In genomic region chr1:36750706-36751105, GRCh38 we compare ENCODE assay signal across 26 cellular contexts.
"Had no signal": no experiment of that assay in that cellular context is flagged by ENCODE, and none has a peak within 500 bp of the region (broad histone marks: within the 10 kb centered on the region; RNA-seq: fewer than 3 reads in every experiment).

No MANE protein-coding gene starts in this region.

- H3K27ac Mint-ChIP-seq: activated CD8-positive, alpha-beta T cell treated with anti-CD3 and anti-CD28 coated beads for 36 hours; activated naive CD4-positive, alpha-beta T cell treated with anti-CD3 and anti-CD28 coated beads, Interleukin-2, amount 50 U/mL, for 24 hours; activated naive CD8-positive, alpha-beta T cell treated with anti-CD3 and anti-CD28 coated beads, Interleukin-2, amount 50 U/mL, for 24 hours; activated T-helper 2 cell treated with anti-CD3 and anti-CD28 coated beads, Interferon-gamma antibody, Interleukin-2, Interleukin-4, amounts not matched to agents 10 μg/mL and 5 μg/mL and 100 μg/mL, durations not matched to agents 14 hours and 24 hours and 36 hours; dendritic cell treated with granulocyte-macrophage colony-stimulating factor and Interleukin-4, amounts not matched to agents 40 ng/mL and 50 ng/mL, for 4 days; natural killer cell treated with Interleukin-12 subunit alpha and Interleukin-12 subunit beta and Interleukin-15 and Interleukin-18, amount 100 ng/mL, for 72 hours; progenitor cell of endocrine pancreas; T-helper 1 cell treated with Interleukin-12 subunit alpha and Interleukin-12 subunit beta and Interleukin-4 antibody, amounts not matched to agents 30 μg/mL and 1 μg/mL, for 36 hours had no signal

- H3K36me3 ChIP-seq: esophagus muscularis mucosa, heart right ventricle, left lung, lower lobe of right lung, right lobe of liver, transverse colon had no signal

- H3K9me3 Mint-ChIP-seq: activated CD8-positive, alpha-beta T cell treated with anti-CD3 and anti-CD28 coated beads for 36 hours; activated naive CD4-positive, alpha-beta T cell treated with anti-CD3 and anti-CD28 coated beads, Interleukin-2, amount 50 U/mL, for 24 hours; activated naive CD8-positive, alpha-beta T cell treated with anti-CD3 and anti-CD28 coated beads, Interleukin-2, amount 50 U/mL, for 24 hours; activated T-cell treated with anti-CD3 and anti-CD28 coated beads, Interleukin-2, amount 50 U/mL, for 4 hours; activated T-helper 2 cell treated with anti-CD3 and anti-CD28 coated beads, Interferon-gamma antibody, Interleukin-2, Interleukin-4, amounts not matched to agents 10 μg/mL and 5 μg/mL and 100 μg/mL, durations not matched to agents 14 hours and 24 hours and 36 hours; dendritic cell treated with granulocyte-macrophage colony-stimulating factor and Interleukin-4, amounts not matched to agents 40 ng/mL and 50 ng/mL, for 4 days; natural killer cell treated with Interleukin-12 subunit alpha and Interleukin-12 subunit beta and Interleukin-15 and Interleukin-18, amount 100 ng/mL, for 72 hours; T-helper 1 cell treated with Interleukin-12 subunit alpha and Interleukin-12 subunit beta and Interleukin-4 antibody, amounts not matched to agents 30 μg/mL and 1 μg/mL, for 36 hours had no signal

- ATAC-seq: activated CD8-positive, alpha-beta T cell treated with anti-CD3 and anti-CD28 coated beads for 36 hours; activated naive CD8-positive, alpha-beta T cell treated with anti-CD3 and anti-CD28 coated beads, Interleukin-2, amount 50 U/mL, for 24 hours; activated T-cell treated with anti-CD3 and anti-CD28 coated beads, Interleukin-2, amount 50 U/mL, for 4 hours; foreskin keratinocyte; heart right ventricle; left lung; lower lobe of right lung; mucosa of descending colon; natural killer cell treated with Interleukin-12 subunit alpha and Interleukin-12 subunit beta and Interleukin-15 and Interleukin-18, amount 100 ng/mL, for 72 hours; right lobe of liver; stimulated activated naive CD8-positive, alpha-beta T cell treated with anti-CD3 and anti-CD28 coated beads, Interleukin-15, Interleukin-2, amounts not matched to agents 100 U/mL and 50 U/mL, for 24 hours had no signal

- H3K4me1 ChIP-seq: esophagus muscularis mucosa, foreskin keratinocyte, heart right ventricle, left lung, lower lobe of right lung, right lobe of liver, testis, transverse colon had no signal

- H3K4me3 Mint-ChIP-seq: activated CD8-positive, alpha-beta T cell treated with anti-CD3 and anti-CD28 coated beads for 36 hours; activated naive CD4-positive, alpha-beta T cell treated with anti-CD3 and anti-CD28 coated beads, Interleukin-2, amount 50 U/mL, for 24 hours; activated naive CD8-positive, alpha-beta T cell treated with anti-CD3 and anti-CD28 coated beads, Interleukin-2, amount 50 U/mL, for 24 hours; activated T-cell treated with anti-CD3 and anti-CD28 coated beads, Interleukin-2, amount 50 U/mL, for 4 hours; dendritic cell treated with granulocyte-macrophage colony-stimulating factor and Interleukin-4, amounts not matched to agents 40 ng/mL and 50 ng/mL, for 4 days; natural killer cell treated with Interleukin-12 subunit alpha and Interleukin-12 subunit beta and Interleukin-15 and Interleukin-18, amount 100 ng/mL, for 72 hours; T-helper 1 cell treated with Interleukin-12 subunit alpha and Interleukin-12 subunit beta and Interleukin-4 antibody, amounts not matched to agents 30 μg/mL and 1 μg/mL, for 36 hours had no signal

- H3K27me3 ChIP-seq: foreskin keratinocyte, right lobe of liver, testis had no signal

- H3K4me1 Mint-ChIP-seq: activated naive CD4-positive, alpha-beta T cell treated with anti-CD3 and anti-CD28 coated beads, Interleukin-2, amount 50 U/mL, for 24 hours; activated naive CD8-positive, alpha-beta T cell treated with anti-CD3 and anti-CD28 coated beads, Interleukin-2, amount 50 U/mL, for 24 hours had no signal

- H3K4me3 ChIP-seq: esophagus muscularis mucosa, heart right ventricle, left lung, lower lobe of right lung, mucosa of descending colon, right lobe of liver, testis, transverse colon had no signal

- H3K27ac ChIP-seq: esophagus muscularis mucosa, foreskin keratinocyte, heart right ventricle, left lung, lower lobe of right lung, right lobe of liver, testis, transverse colon had no signal

- DNase-seq: activated CD4-positive, alpha-beta T cell treated with anti-CD3 and anti-CD28 coated beads, Interleukin-2, amount 50 U/mL, for 1 hour; activated CD8-positive, alpha-beta T cell treated with anti-CD3 and anti-CD28 coated beads for 36 hours; activated naive CD8-positive, alpha-beta T cell treated with anti-CD3 and anti-CD28 coated beads, Interleukin-2, amount 50 U/mL, for 24 hours; activated T-cell treated with anti-CD3 and anti-CD28 coated beads, Interleukin-2, amount 50 U/mL, for 4 hours; amygdala; central memory CD4-positive, alpha-beta T cell; foreskin keratinocyte; heart right ventricle; left lung; lower lobe of right lung; mesenchymal stem cell; mucosa of descending colon; right lobe of liver; stimulated activated CD4-positive, alpha-beta T cell treated with anti-CD3 and anti-CD28 coated beads, Interleukin-12 subunit alpha, Interleukin-12 subunit beta, amount 100 ng/mL, for 4 hours; stimulated activated CD4-positive, alpha-beta T cell treated with anti-CD3 and anti-CD28 coated beads, Interleukin-4, amount 100 ng/mL, for 1 hour; stimulated activated naive CD8-positive, alpha-beta T cell treated with anti-CD3 and anti-CD28 coated beads, Interleukin-15, Interleukin-2, amounts not matched to agents 100 U/mL and 50 U/mL, for 24 hours; T-helper 9 cell; testis; transverse colon had no signal

- H3K36me3 Mint-ChIP-seq: activated naive CD4-positive, alpha-beta T cell treated with anti-CD3 and anti-CD28 coated beads, Interleukin-2, amount 50 U/mL, for 24 hours; natural killer cell treated with Interleukin-12 subunit alpha and Interleukin-12 subunit beta and Interleukin-15 and Interleukin-18, amount 100 ng/mL, for 72 hours had no signal
